ENCODE assay signal across 8 cellular contexts in the genomic region with DNA sequence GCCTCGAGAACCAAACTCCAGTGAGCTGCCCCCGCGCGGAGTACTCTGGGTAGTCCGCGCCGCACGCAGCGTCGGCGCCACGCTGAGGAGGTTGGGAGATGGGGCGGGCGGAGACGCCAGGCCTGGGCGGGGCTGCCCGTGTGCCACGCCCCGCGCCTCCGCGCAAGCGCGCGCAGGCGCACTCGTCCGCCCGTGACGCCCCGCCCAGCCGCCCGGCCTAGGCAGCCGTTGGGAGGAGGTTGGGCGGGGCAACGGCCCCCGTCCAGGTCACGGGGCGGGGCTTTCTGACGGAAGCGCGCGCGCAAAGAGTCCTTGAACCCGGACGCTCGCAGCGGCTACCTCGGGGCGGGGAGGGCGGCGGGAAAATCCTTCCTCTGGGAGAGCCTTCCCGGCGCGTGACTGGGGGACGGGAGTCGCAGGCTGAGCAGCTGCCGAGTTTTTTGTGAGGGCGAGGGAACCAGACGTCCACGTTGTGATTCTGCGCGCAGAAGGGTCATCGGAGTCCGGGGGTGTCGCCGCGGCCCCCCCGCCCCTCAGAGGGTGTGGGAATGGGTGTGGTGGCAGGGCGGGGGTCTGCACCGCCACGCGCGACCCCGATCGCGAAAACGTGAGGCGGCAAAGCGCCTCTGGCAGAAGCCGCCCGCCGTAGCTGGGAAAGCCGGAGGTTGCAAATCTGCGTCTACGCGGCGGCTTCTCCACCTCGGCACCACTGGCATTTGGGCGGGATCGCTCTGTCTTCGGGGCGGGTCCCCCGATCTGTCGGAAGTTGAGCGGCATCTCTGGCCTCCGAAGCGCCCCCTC. TPM values are rescaled to one million over a fixed set of nuclear protein-coding genes. Genes with fewer than 3 reads are reported as not detected.
DNase-seq lines count a peak whose midpoint lies in the region; ATAC-seq, FAIRE-seq and TF ChIP-seq lines count a peak whose summit lies in the region.

A gene with protein sequence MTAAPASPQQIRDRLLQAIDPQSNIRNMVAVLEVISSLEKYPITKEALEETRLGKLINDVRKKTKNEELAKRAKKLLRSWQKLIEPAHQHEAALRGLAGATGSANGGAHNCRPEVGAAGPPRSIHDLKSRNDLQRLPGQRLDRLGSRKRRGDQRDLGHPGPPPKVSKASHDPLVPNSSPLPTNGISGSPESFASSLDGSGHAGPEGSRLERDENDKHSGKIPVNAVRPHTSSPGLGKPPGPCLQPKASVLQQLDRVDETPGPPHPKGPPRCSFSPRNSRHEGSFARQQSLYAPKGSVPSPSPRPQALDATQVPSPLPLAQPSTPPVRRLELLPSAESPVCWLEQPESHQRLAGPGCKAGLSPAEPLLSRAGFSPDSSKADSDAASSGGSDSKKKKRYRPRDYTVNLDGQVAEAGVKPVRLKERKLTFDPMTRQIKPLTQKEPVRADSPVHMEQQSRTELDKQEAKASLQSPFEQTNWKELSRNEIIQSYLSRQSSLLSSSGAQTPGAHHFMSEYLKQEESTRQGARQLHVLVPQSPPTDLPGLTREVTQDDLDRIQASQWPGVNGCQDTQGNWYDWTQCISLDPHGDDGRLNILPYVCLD (minus strand): TSS at position 22 of the 801 bp plus-strand sequence. CDS start 261 bp downstream, outside the sequence.

- H3K4me1 ChIP-seq in DOHH2 (ENCODE audit: control insufficient read depth, low read length) (peaks cover 54% of the 10 kb centered on the region), Karpas-422 (ENCODE audit: low read length) (peaks cover 54% of the 10 kb centered on the region), fibroblast of lung (ENCODE audit: control insufficient read depth, extremely low read depth, insufficient read depth, low read length) (peaks cover 3% of the 10 kb centered on the region)

- DNase-seq in Karpas-422 = peak; percentile 98
- peak; percentile 72 for DNase-seq in RCC 7860 (ENCODE audit: low spot score)
- peak; percentile 91 for DNase-seq in activated T-helper 1 cell treated with anti-CD3 and anti-CD28 coated beads, Interleukin-12 subunit alpha, Interleukin-12 subunit beta, Interleukin-2, Interleukin-4 antibody, amounts not matched to agents 30 ng/mL and 10 ng/mL and 1 ng/mL, durations not matched to agents 14 hours and 24 hours and 36 hours (ENCODE audit: low spot score)
- peak; percentile 85 to 92 for DNase-seq in fibroblast of lung (ENCODE audit: low read depth in 2 of 2)
- peak; percentile 89 to 97 (median 94) for DNase-seq in naive thymus-derived CD8-positive, alpha-beta T cell
- peak; percentile 90 for DNase-seq in stimulated activated naive B cell treated with anti-CD40 and anti-IgM and Interleukin-4, amounts not matched to agents 10 μg/mL and 1 μg/mL and 100 μg/mL, for 72 hours

- no peaks in the 10 kb centered on the region for H3K9me3 Mint-ChIP-seq in activated T-helper 1 cell treated with anti-CD3 and anti-CD28 coated beads, Interleukin-12 subunit alpha, Interleukin-12 subunit beta, Interleukin-2, Interleukin-4 antibody, amounts not matched to agents 30 ng/mL and 10 ng/mL and 1 ng/mL, durations not matched to agents 14 hours and 24 hours and 36 hours
- no peaks in the 10 kb centered on the region for H3K9me3 Mint-ChIP-seq in naive thymus-derived CD8-positive, alpha-beta T cell
- H3K9me3 Mint-ChIP-seq in stimulated activated naive B cell treated with anti-CD40 and anti-IgM and Interleukin-4, amounts not matched to agents 10 μg/mL and 1 μg/mL and 100 μg/mL, for 72 hours = peaks cover 0 to 1% of the 10 kb centered on the region in 2 donors

- H3K4me3 ChIP-seq in DOHH2 (ENCODE audit: low read length) = peak within 1 kb of the TSS; percentile 91
- H3K4me3 ChIP-seq in Karpas-422 (ENCODE audit: low read length) = peak within 1 kb of the TSS; percentile 97
- peak within 1 kb of the TSS; percentile 77 to 97 (median 92) for H3K4me3 ChIP-seq in fibroblast of lung (replicated peaks in 1 of 4; ENCODE audit: control extremely low read depth in 1 of 4, insufficient read depth in 1 of 4, low read depth in 3 of 4, low read length in 4 of 4)

- H2AFZ ChIP-seq in Karpas-422 (ENCODE audit: low read length) = 0 out of 2 replicates have a peak within 1 kb of the TSS, but pooled peaks have one; percentile 60
- H2AFZ ChIP-seq in fibroblast of lung (ENCODE audit: low read length) = peak within 1 kb of the TSS; percentile 77

- peak within 1 kb of the TSS; percentile 97 for H3K4me3 Mint-ChIP-seq in activated T-helper 1 cell treated with anti-CD3 and anti-CD28 coated beads, Interleukin-12 subunit alpha, Interleukin-12 subunit beta, Interleukin-2, Interleukin-4 antibody, amounts not matched to agents 30 ng/mL and 10 ng/mL and 1 ng/mL, durations not matched to agents 14 hours and 24 hours and 36 hours
- peak within 1 kb of the TSS; percentile 95 to 99 (median 96) for H3K4me3 Mint-ChIP-seq in naive thymus-derived CD8-positive, alpha-beta T cell
- H3K4me3 Mint-ChIP-seq in stimulated activated naive B cell treated with anti-CD40 and anti-IgM and Interleukin-4, amounts not matched to agents 10 μg/mL and 1 μg/mL and 100 μg/mL, for 72 hours = peak within 1 kb of the TSS; percentile 95 to 98

- intact Hi-C loops in activated T-helper 1 cell treated with anti-CD3 and anti-CD28 coated beads, Interleukin-12 subunit alpha, Interleukin-12 subunit beta, Interleukin-2, Interleukin-4 antibody, amounts not matched to agents 30 ng/mL and 10 ng/mL and 1 ng/mL, durations not matched to agents 14 hours and 24 hours and 36 hours (cut with micrococcal nuclease) = loop anchor here (1.0 to 5.0 kb wide), 10 partner anchors 20 to 549 kb away; a partner anchor contains a TSS

- H3K9ac ChIP-seq in Karpas-422 (ENCODE audit: low read length) = peak within 1 kb of the TSS; percentile 99
- H3K9ac ChIP-seq in fibroblast of lung (ENCODE audit: insufficient read depth, low read length) = peak within 1 kb of the TSS; percentile 95

- H3K4me1 Mint-ChIP-seq in activated T-helper 1 cell treated with anti-CD3 and anti-CD28 coated beads, Interleukin-12 subunit alpha, Interleukin-12 subunit beta, Interleukin-2, Interleukin-4 antibody, amounts not matched to agents 30 ng/mL and 10 ng/mL and 1 ng/mL, durations not matched to agents 14 hours and 24 hours and 36 hours (ENCODE audit: low read depth) = peaks cover 47% of the 10 kb centered on the region
- peaks cover 22 to 52% (median 47%) of the 10 kb centered on the region in 4 donors for H3K4me1 Mint-ChIP-seq in naive thymus-derived CD8-positive, alpha-beta T cell
- peaks cover 32 to 46% of the 10 kb centered on the region in 2 donors for H3K4me1 Mint-ChIP-seq in stimulated activated naive B cell treated with anti-CD40 and anti-IgM and Interleukin-4, amounts not matched to agents 10 μg/mL and 1 μg/mL and 100 μg/mL, for 72 hours

- H3K36me3 Mint-ChIP-seq in activated T-helper 1 cell treated with anti-CD3 and anti-CD28 coated beads, Interleukin-12 subunit alpha, Interleukin-12 subunit beta, Interleukin-2, Interleukin-4 antibody, amounts not matched to agents 30 ng/mL and 10 ng/mL and 1 ng/mL, durations not matched to agents 14 hours and 24 hours and 36 hours (ENCODE audit: low read depth) = peaks cover 27% of the 10 kb centered on the region
- peaks cover 0 to 35% (median 5%) of the 10 kb centered on the region in 3 donors for H3K36me3 Mint-ChIP-seq in naive thymus-derived CD8-positive, alpha-beta T cell
- H3K36me3 Mint-ChIP-seq in stimulated activated naive B cell treated with anti-CD40 and anti-IgM and Interleukin-4, amounts not matched to agents 10 μg/mL and 1 μg/mL and 100 μg/mL, for 72 hours = peaks cover 37 to 47% of the 10 kb centered on the region in 2 donors

- TF ChIP-seq CTCF in DOHH2 (IDR thresholded peaks at IDR 0.05; ENCODE audit: low read depth, low read length, poor library complexity, severe bottlenecking) (no peak), fibroblast of lung (conservative IDR thresholded peaks at IDR 0.05 in 1 of 2, IDR thresholded peaks at IDR 0.05 in 1 of 2; ENCODE audit: low read depth in 1 of 2, low read length in 2 of 2) (no peak)

- H3K9me3 ChIP-seq in DOHH2 (ENCODE audit: control insufficient read depth, insufficient read depth, low read length) (no peaks in the 10 kb centered on the region), Karpas-422 (ENCODE audit: low read length) (no peaks in the 10 kb centered on the region), fibroblast of lung (ENCODE audit: control insufficient read depth, insufficient read depth, low read depth, low read length) (no peaks in the 10 kb centered on the region)

- FAIRE-seq in RCC 7860 (lab: Jason Lieb, UNC) = no peak

- H3K27me3 ChIP-seq in DOHH2 (ENCODE audit: control insufficient read depth, low read length) (no peaks in the 10 kb centered on the region), Karpas-422 (ENCODE audit: low read length) (no peaks in the 10 kb centered on the region), fibroblast of lung (ENCODE audit: control insufficient read depth, insufficient read depth, low read length) (no peaks in the 10 kb centered on the region)

- H3K9me2 ChIP-seq in DOHH2 (replicated peaks; ENCODE audit: control insufficient read depth, low read length) (no peaks in the 10 kb centered on the region), Karpas-422 (replicated peaks; ENCODE audit: insufficient read depth, low read length) (no peaks in the 10 kb centered on the region)

- H3K27ac ChIP-seq in DOHH2 (ENCODE audit: low read depth, low read length) = peak within 1 kb of the TSS; percentile 93
- H3K27ac ChIP-seq in Karpas-422 (ENCODE audit: low read length) = peak within 1 kb of the TSS; percentile 88
- H3K27ac ChIP-seq in fibroblast of lung (ENCODE audit: insufficient read depth, low read length) = peak within 1 kb of the TSS; percentile 94

- H3K27me3 Mint-ChIP-seq in activated T-helper 1 cell treated with anti-CD3 and anti-CD28 coated beads, Interleukin-12 subunit alpha, Interleukin-12 subunit beta, Interleukin-2, Interleukin-4 antibody, amounts not matched to agents 30 ng/mL and 10 ng/mL and 1 ng/mL, durations not matched to agents 14 hours and 24 hours and 36 hours (ENCODE audit: insufficient read depth) = no peaks in the 10 kb centered on the region
- no peaks in the 10 kb centered on the region for H3K27me3 Mint-ChIP-seq in naive thymus-derived CD8-positive, alpha-beta T cell
- no peaks in the 10 kb centered on the region for H3K27me3 Mint-ChIP-seq in stimulated activated naive B cell treated with anti-CD40 and anti-IgM and Interleukin-4, amounts not matched to agents 10 μg/mL and 1 μg/mL and 100 μg/mL, for 72 hours

- peaks cover 22% of the 10 kb centered on the region for H3F3A ChIP-seq in DOHH2 (ENCODE audit: control insufficient read depth, insufficient read depth)

- H4K20me1 ChIP-seq in DOHH2 (ENCODE audit: control insufficient read depth, insufficient read depth, low read depth, low read length) (peaks cover 26% of the 10 kb centered on the region), Karpas-422 (ENCODE audit: insufficient read depth, low read depth, low read length) (peaks cover 41% of the 10 kb centered on the region), fibroblast of lung (ENCODE audit: control insufficient read depth, extremely low read depth, insufficient read depth, low read length) (no peaks in the 10 kb centered on the region)

- peak within 1 kb of the TSS; percentile 89 for H3K4me2 ChIP-seq in DOHH2 (ENCODE audit: low read length)
- peak within 1 kb of the TSS; percentile 96 for H3K4me2 ChIP-seq in Karpas-422 (ENCODE audit: low read depth, low read length, poor library complexity, severe bottlenecking)
- H3K4me2 ChIP-seq in fibroblast of lung (ENCODE audit: extremely low read depth, insufficient read depth, low read length) = peak within 1 kb of the TSS; percentile 96

- peaks cover 61% of the 10 kb centered on the region for H3K36me3 ChIP-seq in DOHH2 (ENCODE audit: control insufficient read depth, low read length)
- peaks cover 23% of the 10 kb centered on the region for H3K36me3 ChIP-seq in Karpas-422 (ENCODE audit: insufficient read depth, low read length)
- H3K36me3 ChIP-seq in fibroblast of lung (ENCODE audit: control insufficient read depth, insufficient read depth, low read length) = peaks cover 9% of the 10 kb centered on the region

- POLR2A ChIA-PET in naive thymus-derived CD8-positive, alpha-beta T cell (lab: Charles Lee) = interaction anchor here (0.6 to 4.4 kb wide), 12 partner anchors 10 to 132 kb away, joined by 3 to 40 read pairs (median 8); a partner anchor contains a TSS

- ATAC-seq in GM21825 (IDR thresholded peaks at IDR 0.05; ENCODE audit: unreplicated experiment) = peak; percentile 79
- peak; percentile 91 to 93 for ATAC-seq in naive thymus-derived CD8-positive, alpha-beta T cell
- peak; percentile 93 to 94 for ATAC-seq in stimulated activated naive B cell treated with anti-CD40 and anti-IgM and Interleukin-4, amounts not matched to agents 10 μg/mL and 1 μg/mL and 100 μg/mL, for 72 hours (replicated peaks)

- H3K27ac Mint-ChIP-seq in activated T-helper 1 cell treated with anti-CD3 and anti-CD28 coated beads, Interleukin-12 subunit alpha, Interleukin-12 subunit beta, Interleukin-2, Interleukin-4 antibody, amounts not matched to agents 30 ng/mL and 10 ng/mL and 1 ng/mL, durations not matched to agents 14 hours and 24 hours and 36 hours = peak within 1 kb of the TSS; percentile 99
- H3K27ac Mint-ChIP-seq in naive thymus-derived CD8-positive, alpha-beta T cell = peak within 1 kb of the TSS; percentile 92 to 99 (median 98)
- peak within 1 kb of the TSS; percentile 99 for H3K27ac Mint-ChIP-seq in stimulated activated naive B cell treated with anti-CD40 and anti-IgM and Interleukin-4, amounts not matched to agents 10 μg/mL and 1 μg/mL and 100 μg/mL, for 72 hours

- H3K79me2 ChIP-seq in DOHH2 (ENCODE audit: control insufficient read depth, low read length) (peaks cover 50% of the 10 kb centered on the region), Karpas-422 (ENCODE audit: low read length) (peaks cover 49% of the 10 kb centered on the region), fibroblast of lung (ENCODE audit: control insufficient read depth, insufficient read depth, low read length) (peaks cover 44% of the 10 kb centered on the region)

RNA-seq across cellular contexts. Expression of the gene that starts here (rescaled TPM):
- 15.0 and 23.7 TPM in 2 replicates for total RNA-seq in Karpas-422 (2014; rRNA removed; shearing (Covaris generic); ENCODE audit: low replicate concordance)
- total RNA-seq in activated T-helper 1 cell treated with anti-CD3 and anti-CD28 coated beads, Interleukin-12 subunit alpha, Interleukin-12 subunit beta, Interleukin-2, Interleukin-4 antibody, amounts not matched to agents 30 ng/mL and 10 ng/mL and 1 ng/mL, durations not matched to agents 14 hours and 24 hours and 36 hours = 14.0 and 14.9 TPM in 2 replicates
- 3.3 and 4.5 TPM in 2 replicates for total RNA-seq in fibroblast of lung
- 3.7 TPM in 2 replicates for polyA plus RNA-seq in fibroblast of lung
- 4.3 and 4.7 TPM in 2 replicates for polyA plus RNA-seq in fibroblast of lung (2012)
- polyA minus RNA-seq in fibroblast of lung (ENCODE audit: low replicate concordance) = 4.0 and 5.4 TPM in 2 replicates
- 10 to 100 TPM; 16.5 to 18.5 TPM for total RNA-seq in naive thymus-derived CD8-positive, alpha-beta T cell
- polyA plus RNA-seq in naive thymus-derived CD8-positive, alpha-beta T cell = 1 to 10 TPM; 2.7 to 3.9 (median 3.1) TPM

Comparison
In these comparisons a context has a peak if more than half of its experiments do, and no peak if none do; other contexts are left out.
1. Peak in every context shown above with its lines: DNase-seq, ATAC-seq, H3K4me3 ChIP-seq and H3K27ac ChIP-seq.